In genomic region chr7:143331179-143331825, GRCh38 we compare ENCODE assay signal across 1 cellular context.
A peak's percentile ranks its signal among the peaks of the same experiment; 100 is the strongest.
TF ChIP-seq lines count a peak whose summit lies in the region.

No MANE protein-coding gene starts in this region.

TF ChIP-seq in K562, 482 proteins besides CTCF, POLR2A, EP300 and RAD21:
- TF ChIP-seq SMAD2 (IDR thresholded peaks at IDR 0.05; ENCODE audit: low read depth, low read length), result no peak
- TF ChIP-seq FOSL1 (tag; conservative IDR thresholded peaks at IDR 0.05), result peak; percentile 76
